Comparison of ENCODE assay signal across 1 cellular context in genomic region chr9:137034709-137035506, GRCh38.
TF ChIP-seq lines count a peak whose summit lies in the region.

No MANE protein-coding gene starts in this region.

TF ChIP-seq in GM12878, 131 proteins besides CTCF, POLR2A, EP300 and RAD21 (continued from another document and continues in another):
- TF ChIP-seq CBFB (IDR thresholded peaks at IDR 0.05; ENCODE audit: low read depth), result 0 out of 2 replicates have a peak, but pooled peaks have one; percentile 22
- TF ChIP-seq RFX5 (IDR thresholded peaks at IDR 0.05; ENCODE audit: low read depth, low read length), result no peak
- TF ChIP-seq EZH2 (IDR thresholded peaks at IDR 0.05; ENCODE audit: borderline replicate concordance, control insufficient read depth, low read depth, low read length), result no peak
- TF ChIP-seq SUZ12 (IDR thresholded peaks at IDR 0.05; ENCODE audit: unreplicated experiment), result no peak
- TF ChIP-seq ZNF592 (IDR thresholded peaks at IDR 0.05), result no peak
- TF ChIP-seq PKNOX1 (IDR thresholded peaks at IDR 0.05), result peak; percentile 50
- no peak for TF ChIP-seq TCF7 (IDR thresholded peaks at IDR 0.05; ENCODE audit: borderline replicate concordance)
- peak; percentile 88 for TF ChIP-seq JUNB (IDR thresholded peaks at IDR 0.05)
- TF ChIP-seq HSF1 (IDR thresholded peaks at IDR 0.05; ENCODE audit: low read depth, low read length), result no peak
- no peak for TF ChIP-seq HDAC6 (IDR thresholded peaks at IDR 0.05; ENCODE audit: unreplicated experiment)
- TF ChIP-seq PAX8 (IDR thresholded peaks at IDR 0.05), result no peak
- no peak for TF ChIP-seq USF2 (IDR thresholded peaks at IDR 0.05; ENCODE audit: borderline replicate concordance, low read depth, low read length)
- TF ChIP-seq GATAD2B (conservative IDR thresholded peaks at IDR 0.05; ENCODE audit: low read depth), result peak; percentile 91
- TF ChIP-seq SRF (IDR thresholded peaks at IDR 0.05; ENCODE audit: low read depth in 2 of 2, low read length in 2 of 2), result no peak
- peak; percentile 86 for TF ChIP-seq SMARCA5 (IDR thresholded peaks at IDR 0.05)
- peak in 1 of 2 experiments; percentile 23; a peak in 1 of 4 replicates for TF ChIP-seq ETV6 (conservative IDR thresholded peaks at IDR 0.05 in 1 of 2, IDR thresholded peaks at IDR 0.05 in 1 of 2; ENCODE audit: borderline replicate concordance in 1 of 2, low read depth in 1 of 2)
- TF ChIP-seq KLF5 (IDR thresholded peaks at IDR 0.05; ENCODE audit: partially characterized antibody), result no peak
- no peak for TF ChIP-seq CREM (IDR thresholded peaks at IDR 0.05; ENCODE audit: low read depth)
- no peak for TF ChIP-seq NR2C1 (IDR thresholded peaks at IDR 0.05)
- peak; percentile 36; the same call in 1 of the 2 replicates for TF ChIP-seq EED (IDR thresholded peaks at IDR 0.05; ENCODE audit: low read depth)
- TF ChIP-seq NFYA (IDR thresholded peaks at IDR 0.05; ENCODE audit: borderline replicate concordance, low read depth, low read length), result no peak
- no peak for TF ChIP-seq CUX1 (IDR thresholded peaks at IDR 0.05; ENCODE audit: insufficient replicate concordance, low read depth, low read length)
- TF ChIP-seq BCLAF1 (IDR thresholded peaks at IDR 0.05), result no peak
- no peak for TF ChIP-seq HDAC2 (IDR thresholded peaks at IDR 0.05)
- peak; percentile 57 for TF ChIP-seq SKIL (IDR thresholded peaks at IDR 0.05; ENCODE audit: low read depth, poor library complexity, severe bottlenecking)
- TF ChIP-seq KAT2A (conservative IDR thresholded peaks at IDR 0.05; ENCODE audit: control insufficient read depth, low read depth, low read length), result no peak
- no peak for TF ChIP-seq CEBPB (IDR thresholded peaks at IDR 0.05; ENCODE audit: borderline replicate concordance in 1 of 2, low read depth in 2 of 2, low read length in 2 of 2)
- no peak for TF ChIP-seq BRCA1 (IDR thresholded peaks at IDR 0.05; ENCODE audit: low read depth, low read length)
- no peak for TF ChIP-seq SREBF2 (IDR thresholded peaks at IDR 0.05; ENCODE audit: low read length)
- no peak for TF ChIP-seq E2F4 (IDR thresholded peaks at IDR 0.05; ENCODE audit: low read depth, low read length)
- TF ChIP-seq E2F8 (IDR thresholded peaks at IDR 0.05; ENCODE audit: low read depth, partially characterized antibody), result no peak
- TF ChIP-seq ELK1 (IDR thresholded peaks at IDR 0.05; ENCODE audit: low read depth, low read length), result no peak
